Comparison of ENCODE assay signal across 16 cellular contexts in the genomic region with DNA sequence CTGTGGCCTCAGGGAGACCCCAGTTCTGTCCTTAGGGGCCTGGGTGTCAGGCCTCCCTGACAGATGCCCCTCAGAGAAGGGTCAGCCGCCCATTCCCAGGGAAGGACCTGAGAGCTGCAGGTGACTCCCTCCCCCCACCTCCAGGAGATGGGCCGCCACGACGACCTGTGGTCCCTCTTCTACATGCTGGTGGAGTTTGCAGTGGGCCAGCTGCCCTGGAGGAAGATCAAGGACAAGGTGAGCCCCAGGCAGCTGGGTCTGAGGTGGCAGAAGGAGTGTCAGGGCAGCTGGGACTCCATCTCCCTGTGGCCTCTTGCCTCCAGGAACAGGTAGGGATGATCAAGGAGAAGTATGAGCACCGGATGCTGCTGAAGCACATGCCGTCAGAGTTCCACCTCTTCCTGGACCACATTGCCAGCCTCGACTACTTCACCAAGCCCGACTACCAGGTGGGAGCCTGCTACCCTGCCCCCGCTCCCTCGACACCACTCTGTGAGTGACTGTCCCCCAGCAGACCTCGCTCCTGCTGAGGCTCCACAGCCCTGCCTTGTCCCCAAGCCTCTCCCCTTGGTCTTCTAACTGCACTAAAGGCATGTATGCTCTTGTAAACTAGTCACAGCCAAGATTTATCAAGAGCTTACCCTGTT. TPM values are rescaled to one million over a fixed set of nuclear protein-coding genes. Genes with fewer than 3 reads are reported as not detected.
DNase-seq lines count a peak whose midpoint lies in the region; ATAC-seq and TF ChIP-seq lines count a peak whose summit lies in the region.
"Had no signal": no experiment of that assay in that cellular context is flagged by ENCODE, and none has a peak within 500 bp of the region (broad histone marks: within the 10 kb centered on the region; RNA-seq: fewer than 3 reads in every experiment).

No MANE protein-coding gene starts in this region.

- H3K27ac Mint-ChIP-seq in activated naive CD4-positive, alpha-beta T cell treated with anti-CD3 and anti-CD28 coated beads, Interleukin-2, amount 10 ng/mL, durations not matched to agents 7 days and 5 days = peak overlapping the region; percentile 49
- no peak overlapping the region for H3K27ac Mint-ChIP-seq in activated naive CD4-positive, alpha-beta T cell treated with anti-CD3 and anti-CD28 coated beads for 36 hours
- H3K27ac Mint-ChIP-seq in activated T-helper 1 cell treated with anti-CD3 and anti-CD28 coated beads, Interleukin-12 subunit alpha, Interleukin-12 subunit beta, Interleukin-2, Interleukin-4 antibody, amounts not matched to agents 30 ng/mL and 10 ng/mL and 1 ng/mL, durations not matched to agents 14 hours and 24 hours and 36 hours = peak overlapping the region; percentile 38
- H3K27ac Mint-ChIP-seq in endodermal cell (no peak overlapping the region), progenitor cell of endocrine pancreas (peak overlapping the region; percentile 42), MCF 10A (ENCODE audit: low read depth, unreplicated experiment) (no peak overlapping the region)

- H3K27me3 Mint-ChIP-seq in activated naive CD4-positive, alpha-beta T cell treated with anti-CD3 and anti-CD28 coated beads, Interleukin-2, amount 10 ng/mL, durations not matched to agents 7 days and 5 days = peaks cover 72% of the 10 kb centered on the region
- peaks cover 21% of the 10 kb centered on the region for H3K27me3 Mint-ChIP-seq in activated naive CD4-positive, alpha-beta T cell treated with anti-CD3 and anti-CD28 coated beads for 36 hours (ENCODE audit: low read depth)
- H3K27me3 Mint-ChIP-seq in activated T-helper 1 cell treated with anti-CD3 and anti-CD28 coated beads, Interleukin-12 subunit alpha, Interleukin-12 subunit beta, Interleukin-2, Interleukin-4 antibody, amounts not matched to agents 30 ng/mL and 10 ng/mL and 1 ng/mL, durations not matched to agents 14 hours and 24 hours and 36 hours (ENCODE audit: insufficient read depth) = peaks cover 21% of the 10 kb centered on the region
- peaks cover 18% of the 10 kb centered on the region for H3K27me3 Mint-ChIP-seq in endodermal cell (ENCODE audit: insufficient read depth)
- peaks cover 25% of the 10 kb centered on the region for H3K27me3 Mint-ChIP-seq in progenitor cell of endocrine pancreas
- H3K27me3 Mint-ChIP-seq in MCF 10A (ENCODE audit: insufficient read depth, unreplicated experiment) = peaks cover 47% of the 10 kb centered on the region
- H3K27me3 Mint-ChIP-seq: CD4-positive, CD25-positive, alpha-beta regulatory T cell had no signal

- peaks cover 13% of the 10 kb centered on the region for H3K4me1 Mint-ChIP-seq in activated naive CD4-positive, alpha-beta T cell treated with anti-CD3 and anti-CD28 coated beads, Interleukin-2, amount 10 ng/mL, durations not matched to agents 7 days and 5 days
- peaks cover 18% of the 10 kb centered on the region for H3K4me1 Mint-ChIP-seq in activated naive CD4-positive, alpha-beta T cell treated with anti-CD3 and anti-CD28 coated beads for 36 hours (ENCODE audit: low read depth)
- peaks cover 47% of the 10 kb centered on the region for H3K4me1 Mint-ChIP-seq in activated T-helper 1 cell treated with anti-CD3 and anti-CD28 coated beads, Interleukin-12 subunit alpha, Interleukin-12 subunit beta, Interleukin-2, Interleukin-4 antibody, amounts not matched to agents 30 ng/mL and 10 ng/mL and 1 ng/mL, durations not matched to agents 14 hours and 24 hours and 36 hours (ENCODE audit: low read depth)
- H3K4me1 Mint-ChIP-seq in endodermal cell (peaks cover 9% of the 10 kb centered on the region), progenitor cell of endocrine pancreas (ENCODE audit: low read depth) (no peaks in the 10 kb centered on the region), MCF 10A (ENCODE audit: insufficient read depth, unreplicated experiment) (no peaks in the 10 kb centered on the region)

- POLR2A ChIA-PET in MCF 10A (lab: Yijun Ruan, JAX) = no interaction called here

- no TSS peak for BruUV-seq in MCF 10A (replicated peaks; lab: Mats Ljungman, UMichigan)

- H3K4me3 ChIP-seq in endodermal cell (ENCODE audit: low read length) (no peak overlapping the region), heart left ventricle (no peak overlapping the region)
- H3K4me3 ChIP-seq: BLaER1 treated with 17β-estradiol and CSF1 and Interleukin-3, amounts not matched to agents 10 nM and 100 nM; GM12878; GM23248 had no signal

- no peak overlapping the region for H3K4me3 Mint-ChIP-seq in activated naive CD4-positive, alpha-beta T cell treated with anti-CD3 and anti-CD28 coated beads, Interleukin-2, amount 10 ng/mL, durations not matched to agents 7 days and 5 days
- no peak overlapping the region for H3K4me3 Mint-ChIP-seq in activated naive CD4-positive, alpha-beta T cell treated with anti-CD3 and anti-CD28 coated beads for 36 hours
- H3K4me3 Mint-ChIP-seq in activated T-helper 1 cell treated with anti-CD3 and anti-CD28 coated beads, Interleukin-12 subunit alpha, Interleukin-12 subunit beta, Interleukin-2, Interleukin-4 antibody, amounts not matched to agents 30 ng/mL and 10 ng/mL and 1 ng/mL, durations not matched to agents 14 hours and 24 hours and 36 hours = no peak overlapping the region
- H3K4me3 Mint-ChIP-seq in endodermal cell (no peak overlapping the region), progenitor cell of endocrine pancreas (ENCODE audit: low read depth) (no peak overlapping the region), MCF 10A (ENCODE audit: unreplicated experiment) (no peak overlapping the region)

- H3K36me3 ChIP-seq in endodermal cell (ENCODE audit: control insufficient read depth, insufficient read depth, low read length) (no peaks in the 10 kb centered on the region), heart left ventricle (no peaks in the 10 kb centered on the region)
- H3K36me3 ChIP-seq: BLaER1 treated with 17β-estradiol and CSF1 and Interleukin-3, amounts not matched to agents 10 nM and 100 nM had no signal

- no peak for ATAC-seq in heart left ventricle
- ATAC-seq: GM12878 had no signal

- no peak for TF ChIP-seq POLR2A in heart left ventricle (IDR thresholded peaks at IDR 0.05)

- CTCF ChIA-PET in activated naive CD4-positive, alpha-beta T cell treated with anti-CD3 and anti-CD28 coated beads, Interleukin-2, amount 10 ng/mL, durations not matched to agents 7 days and 5 days (lab: Charles Lee) = no interaction called here
- CTCF ChIA-PET in activated naive CD4-positive, alpha-beta T cell treated with anti-CD3 and anti-CD28 coated beads for 36 hours (lab: Charles Lee) = interaction anchor here (0.5 kb wide), 1 partner anchor 141 kb away, joined by 3 read pairs; no protein-coding TSS in a partner anchor
- CTCF ChIA-PET in MCF 10A (lab: Yijun Ruan, JAX) = interaction anchor here (0.6 to 1.0 kb wide), 2 partner anchors 26 to 1876 kb away, joined by 3 read pairs; no protein-coding TSS in a partner anchor

- TF ChIP-seq CTCF in endodermal cell (conservative IDR thresholded peaks at IDR 0.05) = no peak
- TF ChIP-seq CTCF in progenitor cell of endocrine pancreas (IDR thresholded peaks at IDR 0.05; ENCODE audit: unreplicated experiment) = no peak
- TF ChIP-seq CTCF in MCF 10A (IDR thresholded peaks at IDR 0.05; ENCODE audit: unreplicated experiment) = no peak
- no peak for TF ChIP-seq CTCF in heart left ventricle (IDR thresholded peaks at IDR 0.05)

- H3K4me1 ChIP-seq in endodermal cell (ENCODE audit: control insufficient read depth, insufficient read depth, low read length) (no peaks in the 10 kb centered on the region), heart left ventricle (peaks cover 0 to 10% (median 0%) of the 10 kb centered on the region in 12 donors)

- H3K9ac ChIP-seq in endodermal cell (ENCODE audit: extremely low read depth, low read length, poor library complexity, severe bottlenecking) = no peak overlapping the region
- H3K9ac ChIP-seq: BLaER1 treated with 17β-estradiol and CSF1 and Interleukin-3, amounts not matched to agents 10 nM and 100 nM; GM23248 had no signal

- 87 to 95% methylated on average over 8 to 11 of the region's 11 CpGs for WGBS in endodermal cell (ENCODE audit: insufficient coverage in 1 of 2, insufficient read length in 1 of 2), 2 experiments
- 76 to 79% (median 78%) methylated on average over 11 of the region's 11 CpGs for WGBS in heart left ventricle, 4 donors

- H3K36me3 Mint-ChIP-seq in activated naive CD4-positive, alpha-beta T cell treated with anti-CD3 and anti-CD28 coated beads, Interleukin-2, amount 10 ng/mL, durations not matched to agents 7 days and 5 days = no peaks in the 10 kb centered on the region
- H3K36me3 Mint-ChIP-seq in activated naive CD4-positive, alpha-beta T cell treated with anti-CD3 and anti-CD28 coated beads for 36 hours (ENCODE audit: low read depth) = no peaks in the 10 kb centered on the region
- H3K36me3 Mint-ChIP-seq in activated T-helper 1 cell treated with anti-CD3 and anti-CD28 coated beads, Interleukin-12 subunit alpha, Interleukin-12 subunit beta, Interleukin-2, Interleukin-4 antibody, amounts not matched to agents 30 ng/mL and 10 ng/mL and 1 ng/mL, durations not matched to agents 14 hours and 24 hours and 36 hours (ENCODE audit: low read depth) = no peaks in the 10 kb centered on the region
- H3K36me3 Mint-ChIP-seq in endodermal cell (ENCODE audit: low read depth) (no peaks in the 10 kb centered on the region), progenitor cell of endocrine pancreas (ENCODE audit: insufficient read depth) (no peaks in the 10 kb centered on the region), MCF 10A (ENCODE audit: insufficient read depth, unreplicated experiment) (no peaks in the 10 kb centered on the region)
- H3K36me3 Mint-ChIP-seq: CD4-positive, CD25-positive, alpha-beta regulatory T cell had no signal

- no peaks in the 10 kb centered on the region for H3K27me3 ChIP-seq in endodermal cell (ENCODE audit: control insufficient read depth, insufficient read depth, low read length, poor library complexity, severe bottlenecking)
- H3K27me3 ChIP-seq in heart left ventricle = peaks cover 0 to 26% (median 10%) of the 10 kb centered on the region in 9 donors

- DNase-seq in activated naive CD4-positive, alpha-beta T cell treated with anti-CD3 and anti-CD28 coated beads, Interleukin-2, amount 10 ng/mL, durations not matched to agents 7 days and 5 days = no peak
- DNase-seq in activated naive CD4-positive, alpha-beta T cell treated with anti-CD3 and anti-CD28 coated beads for 36 hours = no peak
- no peak for DNase-seq in activated T-helper 1 cell treated with anti-CD3 and anti-CD28 coated beads, Interleukin-12 subunit alpha, Interleukin-12 subunit beta, Interleukin-2, Interleukin-4 antibody, amounts not matched to agents 30 ng/mL and 10 ng/mL and 1 ng/mL, durations not matched to agents 14 hours and 24 hours and 36 hours (ENCODE audit: low spot score)
- peak; percentile 35 for DNase-seq in endodermal cell
- DNase-seq in progenitor cell of endocrine pancreas (ENCODE audit: low spot score, unreplicated experiment) = no peak
- DNase-seq in MCF 10A (ENCODE audit: unreplicated experiment) = no peak
- no peak for DNase-seq in heart left ventricle
- DNase-seq: Calu3; CD4-positive, CD25-positive, alpha-beta regulatory T cell; DMS 273 treated with DMSO at 0.1 percent for 48 hours; GM23248 had no signal

- intact Hi-C loops in activated naive CD4-positive, alpha-beta T cell treated with anti-CD3 and anti-CD28 coated beads for 36 hours (cut with micrococcal nuclease) = no loop called here
- intact Hi-C loops in activated T-helper 1 cell treated with anti-CD3 and anti-CD28 coated beads, Interleukin-12 subunit alpha, Interleukin-12 subunit beta, Interleukin-2, Interleukin-4 antibody, amounts not matched to agents 30 ng/mL and 10 ng/mL and 1 ng/mL, durations not matched to agents 14 hours and 24 hours and 36 hours (cut with micrococcal nuclease) = no loop called here
- intact Hi-C loops in MCF 10A (cut with micrococcal nuclease) (no loop called here), heart left ventricle (cut with DNase I) (loop anchor here in 1 of 10 donors (10.0 kb wide), 1 partner anchor 249 kb away; no protein-coding TSS in a partner anchor)

- H3K9me3 ChIP-seq in endodermal cell (ENCODE audit: control insufficient read depth, low read length) (no peaks in the 10 kb centered on the region), heart left ventricle (no peaks in the 10 kb centered on the region)
- H3K9me3 ChIP-seq: BLaER1 treated with 17β-estradiol and CSF1 and Interleukin-3, amounts not matched to agents 10 nM and 100 nM had no signal

- no peaks in the 10 kb centered on the region for H3K9me3 Mint-ChIP-seq in activated naive CD4-positive, alpha-beta T cell treated with anti-CD3 and anti-CD28 coated beads, Interleukin-2, amount 10 ng/mL, durations not matched to agents 7 days and 5 days
- no peaks in the 10 kb centered on the region for H3K9me3 Mint-ChIP-seq in activated naive CD4-positive, alpha-beta T cell treated with anti-CD3 and anti-CD28 coated beads for 36 hours
- H3K9me3 Mint-ChIP-seq in activated T-helper 1 cell treated with anti-CD3 and anti-CD28 coated beads, Interleukin-12 subunit alpha, Interleukin-12 subunit beta, Interleukin-2, Interleukin-4 antibody, amounts not matched to agents 30 ng/mL and 10 ng/mL and 1 ng/mL, durations not matched to agents 14 hours and 24 hours and 36 hours = no peaks in the 10 kb centered on the region
- H3K9me3 Mint-ChIP-seq in endodermal cell (no peaks in the 10 kb centered on the region), progenitor cell of endocrine pancreas (ENCODE audit: low read depth) (no peaks in the 10 kb centered on the region), MCF 10A (ENCODE audit: unreplicated experiment) (no peaks in the 10 kb centered on the region)
- H3K9me3 Mint-ChIP-seq: CD4-positive, CD25-positive, alpha-beta regulatory T cell had no signal

- H3K27ac ChIP-seq in endodermal cell (ENCODE audit: low read depth, low read length) (no peak overlapping the region), heart left ventricle (no peak overlapping the region)
- H3K27ac ChIP-seq: BLaER1 treated with 17β-estradiol and CSF1 and Interleukin-3, amounts not matched to agents 10 nM and 100 nM; GM23248 had no signal

RNA-seq across cellular contexts. Expression of a gene that starts 12.2 kb away (rescaled TPM):
- under 1 TPM in 1 of 2 experiments, not detected in 1; 0.02 TPM for total RNA-seq in activated naive CD4-positive, alpha-beta T cell treated with anti-CD3 and anti-CD28 coated beads for 36 hours
- 1.7 and 2.0 TPM in 2 replicates for total RNA-seq in activated T-helper 1 cell treated with anti-CD3 and anti-CD28 coated beads, Interleukin-12 subunit alpha, Interleukin-12 subunit beta, Interleukin-2, Interleukin-4 antibody, amounts not matched to agents 30 ng/mL and 10 ng/mL and 1 ng/mL, durations not matched to agents 14 hours and 24 hours and 36 hours
- total RNA-seq in endodermal cell (under 1 TPM; 0.62 TPM), progenitor cell of endocrine pancreas (1.4 and 1.7 TPM in 2 replicates), MCF 10A (2022) (not detected in 2 replicates), heart left ventricle (under 1 TPM; 0.04 to 0.52 (median 0.29) TPM)
- 2.1 TPM for polyA plus RNA-seq in endodermal cell (2013, experiment 1 of 2)
- 1.6 TPM for polyA plus RNA-seq in endodermal cell (2013, experiment 2 of 2)
- polyA plus RNA-seq in heart left ventricle = under 1 TPM; 0.07 to 0.23 TPM
- total RNA-seq: Daoy, G401, GM12878, GM23248 had no signal
- polyA plus RNA-seq: CD4-positive, CD25-positive, alpha-beta regulatory T cell; GM23248 had no signal

RNA-seq across cellular contexts. Expression of a gene that starts 26.2 kb away (rescaled TPM):
- total RNA-seq in activated naive CD4-positive, alpha-beta T cell treated with anti-CD3 and anti-CD28 coated beads for 36 hours = 10 to 100 TPM; 59.7 to 59.8 TPM
- total RNA-seq in activated T-helper 1 cell treated with anti-CD3 and anti-CD28 coated beads, Interleukin-12 subunit alpha, Interleukin-12 subunit beta, Interleukin-2, Interleukin-4 antibody, amounts not matched to agents 30 ng/mL and 10 ng/mL and 1 ng/mL, durations not matched to agents 14 hours and 24 hours and 36 hours = 65.8 and 71.6 TPM in 2 replicates
- 10 to 100 TPM; 48.2 to 66.5 TPM for total RNA-seq in endodermal cell
- polyA plus RNA-seq in endodermal cell (2013, experiment 1 of 2) = 64.4 TPM
- polyA plus RNA-seq in endodermal cell (2013, experiment 2 of 2) = 61.0 TPM
- total RNA-seq in progenitor cell of endocrine pancreas = 33.9 and 39.0 TPM in 2 replicates
- total RNA-seq in MCF 10A (2022) = 52.5 and 91.0 TPM in 2 replicates
- 10 to 100 TPM; 18.9 to 63.7 (median 25.7) TPM for total RNA-seq in heart left ventricle
- polyA plus RNA-seq in heart left ventricle = 10 to 100 TPM; 37.9 to 45.5 TPM

RNA-seq across cellular contexts. Expression of a gene that starts 42.5 kb away (rescaled TPM):
- total RNA-seq in activated naive CD4-positive, alpha-beta T cell treated with anti-CD3 and anti-CD28 coated beads for 36 hours = not detected
- not detected in 2 replicates for total RNA-seq in activated T-helper 1 cell treated with anti-CD3 and anti-CD28 coated beads, Interleukin-12 subunit alpha, Interleukin-12 subunit beta, Interleukin-2, Interleukin-4 antibody, amounts not matched to agents 30 ng/mL and 10 ng/mL and 1 ng/mL, durations not matched to agents 14 hours and 24 hours and 36 hours
- not detected for total RNA-seq in endodermal cell
- polyA plus RNA-seq in endodermal cell (2013, experiment 1 of 2) = not detected
- polyA plus RNA-seq in endodermal cell (2013, experiment 2 of 2) = not detected
- not detected in 2 replicates for total RNA-seq in progenitor cell of endocrine pancreas
- total RNA-seq in MCF 10A (2022) = not detected in 2 replicates
- total RNA-seq in heart left ventricle = under 1 TPM in 4 of 9 donors, not detected in 5; 0.12 to 0.32 (median 0.14) TPM
- polyA plus RNA-seq in heart left ventricle = under 1 TPM in 1 of 2 donors, not detected in 1; 0.23 TPM
- total RNA-seq: Calu3; CD4-positive, CD25-positive, alpha-beta regulatory T cell; Daoy; G401; GM23248; HT-29 had no signal
- polyA plus RNA-seq: CD4-positive, CD25-positive, alpha-beta regulatory T cell; GM23248 had no signal

RNA-seq across cellular contexts. Expression of a gene that starts 53.1 kb away (rescaled TPM):
- 1 to 10 TPM; 2.9 to 3.1 TPM for total RNA-seq in activated naive CD4-positive, alpha-beta T cell treated with anti-CD3 and anti-CD28 coated beads for 36 hours
- total RNA-seq in activated T-helper 1 cell treated with anti-CD3 and anti-CD28 coated beads, Interleukin-12 subunit alpha, Interleukin-12 subunit beta, Interleukin-2, Interleukin-4 antibody, amounts not matched to agents 30 ng/mL and 10 ng/mL and 1 ng/mL, durations not matched to agents 14 hours and 24 hours and 36 hours = not detected in 2 replicates
- 10 to 100 TPM; 13.4 to 19.3 TPM for total RNA-seq in endodermal cell
- 8.9 TPM for polyA plus RNA-seq in endodermal cell (2013, experiment 1 of 2)
- polyA plus RNA-seq in endodermal cell (2013, experiment 2 of 2) = 8.4 TPM
- 2.3 and 2.4 TPM in 2 replicates for total RNA-seq in progenitor cell of endocrine pancreas
- not detected in 2 replicates for total RNA-seq in MCF 10A (2022)
- total RNA-seq in heart left ventricle = 10 to 100 TPM in 6 of 9 donors, 1 to 10 TPM in 3; 3.7 to 63.3 (median 20.9) TPM
- 10 to 100 TPM in 1 of 2 donors, 1 to 10 TPM in 1; 3.6 to 66.7 TPM for polyA plus RNA-seq in heart left ventricle
- total RNA-seq: G401, GM23248, HT-29 had no signal
- polyA plus RNA-seq: GM23248 had no signal

Comparison
In these comparisons a context has a peak if more than half of its experiments do, and no peak if none do; other contexts are left out.
1. H3K27ac Mint-ChIP-seq: peak in activated naive CD4-positive, alpha-beta T cell treated with anti-CD3 and anti-CD28 coated beads, Interleukin-2, amount 10 ng/mL, durations not matched to agents 7 days and 5 days (single experiment), activated T-helper 1 cell treated with anti-CD3 and anti-CD28 coated beads, Interleukin-12 subunit alpha, Interleukin-12 subunit beta, Interleukin-2, Interleukin-4 antibody, amounts not matched to agents 30 ng/mL and 10 ng/mL and 1 ng/mL, durations not matched to agents 14 hours and 24 hours and 36 hours (single experiment) and progenitor cell of endocrine pancreas (single experiment); none in activated naive CD4-positive, alpha-beta T cell treated with anti-CD3 and anti-CD28 coated beads for 36 hours (single experiment), endodermal cell (single experiment) and MCF 10A (single experiment).